Comparison of ENCODE assay signal across 8 cellular contexts in genomic region chr1:92486251-92487077, GRCh38. TPM values are rescaled to one million over a fixed set of nuclear protein-coding genes. Genes with fewer than 3 reads are reported as not detected.
DNase-seq lines count a peak whose midpoint lies in the region; ATAC-seq and FAIRE-seq lines count a peak whose summit lies in the region.

Gene GFI1 (minus strand): TSS chr1:92486925. CDS start chr1:92483487, 3,438 bp downstream.

- no peaks in the 10 kb centered on the region for H3K9me3 ChIP-seq in esophagus (ENCODE audit: control insufficient read depth in 2 of 2, insufficient read depth in 1 of 2, low read depth in 1 of 2, low read length in 1 of 2)
- H3K9me3 ChIP-seq in neuronal stem cell (replicated peaks in 1 of 2; ENCODE audit: control insufficient read depth in 2 of 2, insufficient read depth in 1 of 2, low read depth in 1 of 2, low read length in 2 of 2): no peaks in the 10 kb centered on the region

- H3K79me1 ChIP-seq in neuronal stem cell (ENCODE audit: low read depth, low read length): no peaks in the 10 kb centered on the region

- H3K4me1 ChIP-seq in esophagus (ENCODE audit: control insufficient read depth in 2 of 2, insufficient read depth in 2 of 2, low read length in 1 of 2): peaks cover 15 to 31% of the 10 kb centered on the region in 2 donors
- H3K4me1 ChIP-seq in neuronal stem cell (ENCODE audit: control insufficient read depth in 2 of 2, insufficient read depth in 1 of 2, low read depth in 1 of 2, low read length in 2 of 2): peaks cover 19 to 20% of the 10 kb centered on the region in 2 donors

- no peak within 1 kb of the TSS for H2BK120ac ChIP-seq in neuronal stem cell (ENCODE audit: low read depth, low read length)

- H3K27ac Mint-ChIP-seq in activated CD4-positive, alpha-beta memory T cell treated with anti-CD3 and anti-CD28 coated beads, Interleukin-2, amount 10 ng/mL, durations not matched to agents 7 days and 5 days: peak within 1 kb of the TSS; percentile 92

- H3K4me3 Mint-ChIP-seq in activated CD4-positive, alpha-beta memory T cell treated with anti-CD3 and anti-CD28 coated beads, Interleukin-2, amount 10 ng/mL, durations not matched to agents 7 days and 5 days: peak within 1 kb of the TSS; percentile 85

- no peak within 1 kb of the TSS for H4K91ac ChIP-seq in neuronal stem cell (ENCODE audit: low read depth, low read length, poor library complexity)

- H4K8ac ChIP-seq in neuronal stem cell (ENCODE audit: low read depth, low read length): no peak within 1 kb of the TSS

- H3K36me3 Mint-ChIP-seq in activated CD4-positive, alpha-beta memory T cell treated with anti-CD3 and anti-CD28 coated beads, Interleukin-2, amount 10 ng/mL, durations not matched to agents 7 days and 5 days (ENCODE audit: low read depth): peaks cover 39% of the 10 kb centered on the region

- peak within 1 kb of the TSS; percentile 71 for H3K18ac ChIP-seq in neuronal stem cell (ENCODE audit: low read length)

- no peak within 1 kb of the TSS for H3K4ac ChIP-seq in neuronal stem cell (ENCODE audit: low read length)

- peak within 1 kb of the TSS; percentile 73 for H3K23ac ChIP-seq in neuronal stem cell (ENCODE audit: low read depth, low read length, poor library complexity)

- peak within 1 kb of the TSS; percentile 90 for H2AFZ ChIP-seq in neuronal stem cell (ENCODE audit: low read length)

- no peak within 1 kb of the TSS for H2BK12ac ChIP-seq in neuronal stem cell (ENCODE audit: low read length)

- ATAC-seq in GM21526 (IDR thresholded peaks at IDR 0.05; ENCODE audit: low FRiP score, unreplicated experiment): peak; percentile 0

- H3K4me1 Mint-ChIP-seq in activated CD4-positive, alpha-beta memory T cell treated with anti-CD3 and anti-CD28 coated beads, Interleukin-2, amount 10 ng/mL, durations not matched to agents 7 days and 5 days: peaks cover 42% of the 10 kb centered on the region

- no peak within 1 kb of the TSS for H2BK15ac ChIP-seq in neuronal stem cell (ENCODE audit: low read length)

- no peak within 1 kb of the TSS for H2AK5ac ChIP-seq in neuronal stem cell (ENCODE audit: low read depth, low read length)

- peak within 1 kb of the TSS; percentile 38 for H3K14ac ChIP-seq in neuronal stem cell (ENCODE audit: low read length)

- WGBS in esophagus, 2 donors: 2% methylated on average over 63 to 76 of the region's 77 CpGs
- no CpG with 5 or more reads among the region's 77 CpGs for WGBS in neuronal stem cell (ENCODE audit: extremely low coverage in 2 of 2, insufficient read length in 2 of 2, insufficient replicate concordance in 1 of 2), 2 donors

- no peak within 1 kb of the TSS for H2BK5ac ChIP-seq in neuronal stem cell (ENCODE audit: low read length)

- DNase-seq in Daoy (ENCODE audit: low read depth): peak; percentile 68
- peak; percentile 82 for DNase-seq in LoVo (ENCODE audit: low spot score)
- DNase-seq in activated CD4-positive, alpha-beta memory T cell treated with anti-CD3 and anti-CD28 coated beads, Interleukin-2, amount 10 ng/mL, durations not matched to agents 7 days and 5 days: peak; percentile 87
- peak; percentile 35 for DNase-seq in neuronal stem cell (ENCODE audit: low spot score)
- DNase-seq in urothelium cell line (ENCODE audit: low spot score): peak; percentile 52
- no peak for DNase-seq in NCI-H2196 treated with DMSO at 0.1 percent for 48 hours (lab: John Stamatoyannopoulos, UW; ENCODE audit: unreplicated experiment)

- no peak within 1 kb of the TSS for H3K9ac ChIP-seq in neuronal stem cell (ENCODE audit: low read depth, low read length, poor library complexity)

- no peaks in the 10 kb centered on the region for H3K9me3 Mint-ChIP-seq in activated CD4-positive, alpha-beta memory T cell treated with anti-CD3 and anti-CD28 coated beads, Interleukin-2, amount 10 ng/mL, durations not matched to agents 7 days and 5 days

- POLR2A ChIA-PET in activated CD4-positive, alpha-beta memory T cell treated with anti-CD3 and anti-CD28 coated beads, Interleukin-2, amount 10 ng/mL, durations not matched to agents 7 days and 5 days (lab: Charles Lee): interaction anchor here (0.5 to 9.8 kb wide), 46 partner anchors 9 to 985 kb away, joined by 3 to 372 read pairs (median 5); partner anchors contain the start of genes BTBD8, GLMN, RPAP2 and RPL5

- H3K36me3 ChIP-seq in esophagus (ENCODE audit: control insufficient read depth in 2 of 2, insufficient read depth in 2 of 2, low read length in 1 of 2): no peaks in the 10 kb centered on the region
- no peaks in the 10 kb centered on the region for H3K36me3 ChIP-seq in neuronal stem cell (replicated peaks in 1 of 2; ENCODE audit: control insufficient read depth in 2 of 2, insufficient read depth in 2 of 2, low read length in 2 of 2)

- H3K27ac ChIP-seq in esophagus (ENCODE audit: low read depth in 2 of 2, low read length in 1 of 2) (peak within 1 kb of the TSS; percentile 19 to 65), neuronal stem cell (replicated peaks; ENCODE audit: low read length) (no peak within 1 kb of the TSS)

- FAIRE-seq in urothelium cell line (lab: Jason Lieb, UNC): no peak

- H3K4me2 ChIP-seq in neuronal stem cell (ENCODE audit: insufficient read depth, low read length, poor library complexity, severe bottlenecking): peak within 1 kb of the TSS; percentile 69

- CTCF ChIA-PET in activated CD4-positive, alpha-beta memory T cell treated with anti-CD3 and anti-CD28 coated beads, Interleukin-2, amount 10 ng/mL, durations not matched to agents 7 days and 5 days (lab: Charles Lee): interaction anchor here (1.0 to 7.1 kb wide), 27 partner anchors 9 to 410 kb away, joined by 3 to 89 read pairs (median 7); partner anchors contain the start of genes GLMN, RPAP2 and RPL5

- H3K27me3 Mint-ChIP-seq in activated CD4-positive, alpha-beta memory T cell treated with anti-CD3 and anti-CD28 coated beads, Interleukin-2, amount 10 ng/mL, durations not matched to agents 7 days and 5 days: no peaks in the 10 kb centered on the region

- H3K27me3 ChIP-seq in esophagus (ENCODE audit: control insufficient read depth in 1 of 2, insufficient read depth in 2 of 2, low read length in 2 of 2) (peaks cover 0 to 32% of the 10 kb centered on the region in 2 donors), neuronal stem cell (ENCODE audit: control insufficient read depth in 3 of 3, insufficient read depth in 3 of 3, low read depth in 1 of 3, low read length in 3 of 3) (peaks cover 50 to 91% (median 76%) of the 10 kb centered on the region in 3 experiments)

- H3K4me3 ChIP-seq in esophagus (ENCODE audit: low read depth in 1 of 2, low read length in 2 of 2) (peak within 1 kb of the TSS; percentile 37 to 58), neuronal stem cell (ENCODE audit: low read length in 2 of 2) (peak within 1 kb of the TSS; percentile 29 to 78)

RNA-seq across cellular contexts. Expression of gene GFI1, which starts in this region (rescaled TPM):
- 0.06 and 0.30 TPM in 2 replicates for total RNA-seq in Daoy (2014; rRNA removed; shearing (Covaris generic))
- total RNA-seq in activated CD4-positive, alpha-beta memory T cell treated with anti-CD3 and anti-CD28 coated beads, Interleukin-2, amount 10 ng/mL, durations not matched to agents 7 days and 5 days: 10 to 100 TPM; 76.9 to 80.8 TPM
- polyA plus RNA-seq in esophagus: under 1 TPM; 0.40 to 0.47 TPM
- polyA plus RNA-seq in neuronal stem cell (2013, experiment 1 of 2): 0.06 TPM
- polyA plus RNA-seq in neuronal stem cell (2013, experiment 2 of 2): 0.10 TPM

Comparison
In these comparisons a context has a peak if more than half of its experiments do, and no peak if none do; other contexts are left out.
1. RNA of gene GFI1 (total RNA-seq): 76.9 to 80.8 TPM in activated CD4-positive, alpha-beta memory T cell treated with anti-CD3 and anti-CD28 coated beads, Interleukin-2, amount 10 ng/mL, durations not matched to agents 7 days and 5 days; 0.06 to 0.30 TPM in Daoy; every median in the first group is over 10 times any median in the second.
2. Peak in DNase-seq in Daoy; RNA of the gene not detected or under 1 TPM.